Comparison of ENCODE assay signal across 8 cellular contexts in genomic region chr4:184824081-184824775, GRCh38. TPM values are rescaled to one million over a fixed set of nuclear protein-coding genes. Genes with fewer than 3 reads are reported as not detected.
A peak's percentile ranks its signal among the peaks of the same experiment; 100 is the strongest.
DNase-seq lines count a peak whose midpoint lies in the region; ATAC-seq and TF ChIP-seq lines count a peak whose summit lies in the region.

No MANE protein-coding gene starts in this region.

- peak overlapping the region; percentile 49 for H3K4me3 ChIP-seq in CD8-positive, alpha-beta T cell (ENCODE audit: low read depth, low read length)
- H3K4me3 ChIP-seq in HCT116 (replicated peaks in 1 of 2; ENCODE audit: low read depth in 1 of 2, low read length in 2 of 2) = no peak overlapping the region
- H3K4me3 ChIP-seq in astrocyte of the cerebellum (ENCODE audit: low read depth, low read length) = peak overlapping the region; percentile 55

- peak overlapping the region; percentile 89 for H3K27ac Mint-ChIP-seq in CD8-positive, alpha-beta T cell
- peak overlapping the region in 9 of 10 donors; percentile 49 to 91 (median 84) for H3K27ac Mint-ChIP-seq in naive thymus-derived CD8-positive, alpha-beta T cell

- ATAC-seq in CD8-positive, alpha-beta T cell = no peak
- no peak for ATAC-seq in HCT116
- ATAC-seq in naive thymus-derived CD8-positive, alpha-beta T cell = no peak
- no peak for ATAC-seq in GM21360 (IDR thresholded peaks at IDR 0.05; ENCODE audit: unreplicated experiment)
- ATAC-seq in GM19467 (IDR thresholded peaks at IDR 0.05; ENCODE audit: unreplicated experiment) = no peak

- H3K36me3 ChIP-seq in CD8-positive, alpha-beta T cell (ENCODE audit: insufficient read depth, low read length) = no peaks in the 10 kb centered on the region
- no peaks in the 10 kb centered on the region for H3K36me3 ChIP-seq in HCT116 (ENCODE audit: control insufficient read depth in 1 of 2, insufficient read depth in 2 of 2, low read length in 2 of 2)

- H3K9me2 ChIP-seq in HCT116 (ENCODE audit: insufficient read depth) = no peaks in the 10 kb centered on the region

- TF ChIP-seq POLR2A in HCT116 (IDR thresholded peaks at IDR 0.05; ENCODE audit: borderline replicate concordance, extremely low read depth, insufficient read depth, insufficient read length) = no peak

- BruUV-seq in HCT116 (replicated peaks; lab: Mats Ljungman, UMichigan) = TSS peak; percentile 48

- in situ Hi-C loops in astrocyte of the cerebellum (cut with HindIII; ENCODE audit: low sequenced_read_pairs) = no loop called here

- no peaks in the 10 kb centered on the region for H3K27me3 ChIP-seq in CD8-positive, alpha-beta T cell (ENCODE audit: insufficient read depth, low read length)
- no peaks in the 10 kb centered on the region for H3K27me3 ChIP-seq in HCT116 (ENCODE audit: insufficient read depth, low read length)

- POLR2A ChIA-PET in CD8-positive, alpha-beta T cell (lab: Charles Lee) = interaction anchor here (1.2 kb wide), 1 partner anchor 174 kb away, joined by 4 read pairs; no protein-coding TSS in a partner anchor
- POLR2A ChIA-PET in HCT116 (lab: Charles Lee) = no interaction called here
- POLR2A ChIA-PET in naive thymus-derived CD8-positive, alpha-beta T cell (lab: Charles Lee) = interaction anchor here (1.6 kb wide), 1 partner anchor 62 kb away, joined by 3 read pairs; no protein-coding TSS in a partner anchor

- peak overlapping the region; percentile 90 for H3K4me3 Mint-ChIP-seq in CD8-positive, alpha-beta T cell
- peak overlapping the region; percentile 77 to 97 (median 86) for H3K4me3 Mint-ChIP-seq in naive thymus-derived CD8-positive, alpha-beta T cell

- H3K9ac ChIP-seq in HCT116 (ENCODE audit: low read length) = no peak overlapping the region

- H4K20me1 ChIP-seq in HCT116 (ENCODE audit: insufficient read depth) = no peaks in the 10 kb centered on the region

- DNase-seq in CD8-positive, alpha-beta T cell = no peak
- DNase-seq in HCT116 (ENCODE audit: low read depth, low spot score) (no peak), astrocyte of the cerebellum (ENCODE audit: low read depth) (no peak), AML-193 (lab: John Stamatoyannopoulos, UW) (no peak), activated gamma-delta T cell treated with Interleukin-2 at 50 U/mL for 16 hours (no peak)
- no peak for DNase-seq in naive thymus-derived CD8-positive, alpha-beta T cell

- TF ChIP-seq RAD21 in HCT116 (IDR thresholded peaks at IDR 0.05; ENCODE audit: low read depth) = no peak

- no peak for TF ChIP-seq CTCF in CD8-positive, alpha-beta T cell (IDR thresholded peaks at IDR 0.05)
- no peak for TF ChIP-seq CTCF in HCT116 (IDR thresholded peaks at IDR 0.05 in 2 of 3, conservative IDR thresholded peaks at IDR 0.05 in 1 of 3; ENCODE audit: borderline replicate concordance in 1 of 3, insufficient read depth in 1 of 3, low read depth in 2 of 3, low read length in 2 of 3)
- no peak for TF ChIP-seq CTCF in astrocyte of the cerebellum (IDR thresholded peaks at IDR 0.05; ENCODE audit: low read depth, low read length, missing control alignments)

- H3K27ac ChIP-seq in CD8-positive, alpha-beta T cell (ENCODE audit: low read depth, low read length) = no peak overlapping the region
- H3K27ac ChIP-seq in HCT116 (ENCODE audit: low read depth, low read length) = no peak overlapping the region

- H3K4me1 ChIP-seq in CD8-positive, alpha-beta T cell (ENCODE audit: insufficient read depth, low read length) = peaks cover 22% of the 10 kb centered on the region
- peaks cover 6 to 17% of the 10 kb centered on the region in 2 experiments for H3K4me1 ChIP-seq in HCT116 (ENCODE audit: control insufficient read depth in 1 of 2, insufficient read depth in 2 of 2, low read length in 2 of 2)

- H3K79me2 ChIP-seq in HCT116 (ENCODE audit: insufficient read depth, low read length) = no peaks in the 10 kb centered on the region

- peaks cover 42% of the 10 kb centered on the region for H3K4me1 Mint-ChIP-seq in CD8-positive, alpha-beta T cell (ENCODE audit: low read depth)
- H3K4me1 Mint-ChIP-seq in naive thymus-derived CD8-positive, alpha-beta T cell = peaks cover 20 to 47% (median 32%) of the 10 kb centered on the region in 4 donors

- CTCF ChIA-PET in CD8-positive, alpha-beta T cell (lab: Charles Lee) = no interaction called here
- CTCF ChIA-PET in HCT116 (lab: Charles Lee) = interaction anchor here (0.7 kb wide), 1 partner anchor 90 kb away, joined by 3 read pairs; the partner anchor contains the start of gene CENPU

- intact Hi-C loops in CD8-positive, alpha-beta T cell (cut with DNase I, micrococcal nuclease) = loop anchor here (2.0 to 10.0 kb wide), 9 partner anchors 89 to 1909 kb away; partner anchors contain the start of genes ANKRD37 (in 1 of the 2), CDKN2AIP (in 1 of the 2), CENPU (in 1 of the 2) and CYP4V2 (in 1 of the 2)
- intact Hi-C loops in HCT116 (cut with micrococcal nuclease) = no loop called here

- H3K4me2 ChIP-seq in HCT116 (ENCODE audit: low read length) = peak overlapping the region; percentile 95

- no peaks in the 10 kb centered on the region for H3K27me3 Mint-ChIP-seq in CD8-positive, alpha-beta T cell (ENCODE audit: low read depth)
- no peaks in the 10 kb centered on the region for H3K27me3 Mint-ChIP-seq in naive thymus-derived CD8-positive, alpha-beta T cell

- no peak overlapping the region for H2AFZ ChIP-seq in HCT116 (ENCODE audit: low read depth, low read length, poor library complexity, severe bottlenecking)

- no peaks in the 10 kb centered on the region for H3K9me3 ChIP-seq in CD8-positive, alpha-beta T cell (ENCODE audit: low read length)
- no peaks in the 10 kb centered on the region for H3K9me3 ChIP-seq in HCT116 (ENCODE audit: control insufficient read depth in 1 of 2, insufficient read depth in 1 of 2, low read depth in 1 of 2, low read length in 2 of 2)

- no peaks in the 10 kb centered on the region for H3K9me3 Mint-ChIP-seq in CD8-positive, alpha-beta T cell
- no peaks in the 10 kb centered on the region for H3K9me3 Mint-ChIP-seq in naive thymus-derived CD8-positive, alpha-beta T cell

- RAD21 ChIA-PET in HCT116 (lab: Charles Lee; ENCODE audit: low non-redundant PET in 1 of 2, low total read pairs in 2 of 2, uncharacterized antibody in 2 of 2, unreplicated experiment in 2 of 2) = no interaction called here

- peaks cover 3% of the 10 kb centered on the region for H3K36me3 Mint-ChIP-seq in CD8-positive, alpha-beta T cell
- H3K36me3 Mint-ChIP-seq in naive thymus-derived CD8-positive, alpha-beta T cell = no peaks in the 10 kb centered on the region

TF ChIP-seq in HCT116, 20 proteins besides CTCF, POLR2A, EP300 and RAD21 (continues in another document):
- TF ChIP-seq, protein P1, sequence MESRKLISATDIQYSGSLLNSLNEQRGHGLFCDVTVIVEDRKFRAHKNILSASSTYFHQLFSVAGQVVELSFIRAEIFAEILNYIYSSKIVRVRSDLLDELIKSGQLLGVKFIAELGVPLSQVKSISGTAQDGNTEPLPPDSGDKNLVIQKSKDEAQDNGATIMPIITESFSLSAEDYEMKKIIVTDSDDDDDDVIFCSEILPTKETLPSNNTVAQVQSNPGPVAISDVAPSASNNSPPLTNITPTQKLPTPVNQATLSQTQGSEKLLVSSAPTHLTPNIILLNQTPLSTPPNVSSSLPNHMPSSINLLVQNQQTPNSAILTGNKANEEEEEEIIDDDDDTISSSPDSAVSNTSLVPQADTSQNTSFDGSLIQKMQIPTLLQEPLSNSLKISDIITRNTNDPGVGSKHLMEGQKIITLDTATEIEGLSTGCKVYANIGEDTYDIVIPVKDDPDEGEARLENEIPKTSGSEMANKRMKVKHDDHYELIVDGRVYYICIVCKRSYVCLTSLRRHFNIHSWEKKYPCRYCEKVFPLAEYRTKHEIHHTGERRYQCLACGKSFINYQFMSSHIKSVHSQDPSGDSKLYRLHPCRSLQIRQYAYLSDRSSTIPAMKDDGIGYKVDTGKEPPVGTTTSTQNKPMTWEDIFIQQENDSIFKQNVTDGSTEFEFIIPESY (IDR thresholded peaks at IDR 0.05; ENCODE audit: extremely low read depth, insufficient replicate concordance, low read length) = no peak
- no peak for TF ChIP-seq YY1 (IDR thresholded peaks at IDR 0.05; ENCODE audit: extremely low read depth, insufficient replicate concordance, low read depth, low read length)
- TF ChIP-seq ATF3 (IDR thresholded peaks at IDR 0.05) = no peak
- no peak for TF ChIP-seq JUND (IDR thresholded peaks at IDR 0.05)
- TF ChIP-seq CEBPB (IDR thresholded peaks at IDR 0.05; ENCODE audit: low read depth) = no peak
- no peak for TF ChIP-seq CBX3 (IDR thresholded peaks at IDR 0.05; ENCODE audit: low read depth)
- TF ChIP-seq, protein P2, sequence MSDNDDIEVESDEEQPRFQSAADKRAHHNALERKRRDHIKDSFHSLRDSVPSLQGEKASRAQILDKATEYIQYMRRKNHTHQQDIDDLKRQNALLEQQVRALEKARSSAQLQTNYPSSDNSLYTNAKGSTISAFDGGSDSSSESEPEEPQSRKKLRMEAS (IDR thresholded peaks at IDR 0.05) = no peak

RNA-seq across cellular contexts. Expression of gene ACSL1, which starts 1.5 kb away (rescaled TPM):
- total RNA-seq in CD8-positive, alpha-beta T cell = 10 to 100 TPM; 18.4 to 21.3 TPM
- 12.5 TPM for total RNA-seq in HCT116 (2021; ENCODE audit: unreplicated experiment)
- polyA plus RNA-seq in HCT116 (2012) = 6.2 and 7.0 TPM in 2 replicates
- total RNA-seq in naive thymus-derived CD8-positive, alpha-beta T cell = 10 to 100 TPM in 1 of 2 experiments, 1 to 10 TPM in 1; 8.2 to 10.7 TPM
- 1 to 10 TPM; 2.2 to 3.2 (median 2.3) TPM for polyA plus RNA-seq in naive thymus-derived CD8-positive, alpha-beta T cell

Comparison
In these comparisons a context has a peak if more than half of its experiments do, and no peak if none do; other contexts are left out.
1. H3K4me3 ChIP-seq: peak in CD8-positive, alpha-beta T cell (single experiment) and astrocyte of the cerebellum (single experiment); none in HCT116 (0 of 2).